17 cellular contexts compared by ENCODE assay signal in genomic region chr21:43936186-43936967, GRCh38.
A peak's percentile ranks its signal among the peaks of the same experiment; 100 is the strongest.
DNase-seq lines count a peak whose midpoint lies in the region; ATAC-seq and TF ChIP-seq lines count a peak whose summit lies in the region.
"Had no signal": no experiment of that assay in that cellular context is flagged by ENCODE, and none has a peak within 500 bp of the region (broad histone marks: within the 10 kb centered on the region; RNA-seq: fewer than 3 reads in every experiment).

No MANE protein-coding gene starts in this region.

- DNase-seq in AG08395 (ENCODE audit: low spot score) (peak; percentile 31), fibroblast of peridontal ligament (ENCODE audit: extremely low read depth) (peak; percentile 41), psoas muscle (peak; percentile 26 to 66), erythroblast (lab: John Stamatoyannopoulos, UW) (no peak), SIG-M5 treated with dmso at 0.1 percent for 504 hours (lab: John Stamatoyannopoulos, UW; ENCODE audit: unreplicated experiment) (no peak), colonic mucosa (no peak)
- DNase-seq: activated CD8-positive, alpha-beta memory T cell treated with anti-CD3 and anti-CD28 coated beads, Interleukin-2, amount 50 U/mL, for 48 hours; activated naive CD8-positive, alpha-beta T cell treated with anti-CD3 and anti-CD28 coated beads for 36 hours; foreskin keratinocyte; kidney; naive thymus-derived CD8-positive, alpha-beta T cell; NCI-H226; small intestine had no signal

- H3K36me3 ChIP-seq in OCI-LY1 (ENCODE audit: insufficient read depth, low read length) (peaks cover 7% of the 10 kb centered on the region; the same call in 1 of the 2 replicates), psoas muscle (ENCODE audit: insufficient read depth in 1 of 2, low read depth in 1 of 2) (no peaks in the 10 kb centered on the region), colonic mucosa (no peaks in the 10 kb centered on the region)

- ATAC-seq in psoas muscle = peak; percentile 11 to 46 (median 24)
- ATAC-seq in GM21576 (IDR thresholded peaks at IDR 0.05; ENCODE audit: unreplicated experiment) = no peak
- ATAC-seq: foreskin keratinocyte; naive thymus-derived CD8-positive, alpha-beta T cell; WTC11 had no signal

- 33 to 53% (median 38%) methylated on average over 25 of the region's 25 CpGs for WGBS in psoas muscle, 3 donors

- H3K27ac ChIP-seq in OCI-LY1 (ENCODE audit: low read depth, low read length, poor library complexity, severe bottlenecking) = peak overlapping the region; percentile 58
- H3K27ac ChIP-seq in psoas muscle = peak overlapping the region; percentile 70
- H3K27ac ChIP-seq in colonic mucosa = no peak overlapping the region
- H3K27ac ChIP-seq: foreskin keratinocyte had no signal

- H3F3A ChIP-seq in OCI-LY1 (ENCODE audit: insufficient read depth, low read length) = no peaks in the 10 kb centered on the region

- no peaks in the 10 kb centered on the region for H4K20me1 ChIP-seq in OCI-LY1 (ENCODE audit: insufficient read depth, low read length)

- no peaks in the 10 kb centered on the region for H3K9me2 ChIP-seq in OCI-LY1 (ENCODE audit: low read depth, low read length)

- no peaks in the 10 kb centered on the region for H3K27me3 ChIP-seq in OCI-LY1 (ENCODE audit: insufficient read depth, low read length)
- no peaks in the 10 kb centered on the region for H3K27me3 ChIP-seq in psoas muscle (ENCODE audit: insufficient read depth in 3 of 3, low read length in 2 of 3)
- no peaks in the 10 kb centered on the region for H3K27me3 ChIP-seq in colonic mucosa
- H3K27me3 ChIP-seq: foreskin keratinocyte, tibial nerve had no signal

- no peak for TF ChIP-seq CTCF in OCI-LY1 (IDR thresholded peaks at IDR 0.05; ENCODE audit: low read length)
- no peak for TF ChIP-seq CTCF in psoas muscle (IDR thresholded peaks at IDR 0.05)
- TF ChIP-seq CTCF in colonic mucosa (IDR thresholded peaks at IDR 0.05) = no peak

- TF ChIP-seq POLR2A in erythroblast (IDR thresholded peaks at IDR 0.05; ENCODE audit: low read length) = no peak

- H3K4me1 ChIP-seq in OCI-LY1 (ENCODE audit: insufficient read depth, low read length, severe bottlenecking) (peaks cover 17% of the 10 kb centered on the region), psoas muscle (peaks cover 46% of the 10 kb centered on the region), colonic mucosa (no peaks in the 10 kb centered on the region)
- H3K4me1 ChIP-seq: foreskin keratinocyte had no signal

- no peaks in the 10 kb centered on the region for H3K79me2 ChIP-seq in OCI-LY1 (ENCODE audit: insufficient read depth, low read length)

- H2AFZ ChIP-seq in OCI-LY1 (ENCODE audit: low read length) = no peak overlapping the region

- H3K9ac ChIP-seq in OCI-LY1 (ENCODE audit: low read length) (no peak overlapping the region), colonic mucosa (ENCODE audit: low read depth in 2 of 2, low read length in 2 of 2) (no peak overlapping the region)

- H3K4me3 ChIP-seq in OCI-LY1 (ENCODE audit: low read depth, low read length, poor library complexity, severe bottlenecking) (no peak overlapping the region), psoas muscle (peak overlapping the region; percentile 8), colonic mucosa (no peak overlapping the region)
- H3K4me3 ChIP-seq: tibial nerve had no signal

- intact Hi-C loops in psoas muscle (cut with DNase I) = loop anchor here in 1 of 2 donors (5.0 kb wide), 2 partner anchors 74 to 124 kb away; no protein-coding TSS in a partner anchor
- intact Hi-C loops in colonic mucosa (cut with DNase I) = loop anchor here (5.0 kb wide), 1 partner anchor 129 kb away; no protein-coding TSS in a partner anchor

- no peaks in the 10 kb centered on the region for H3K9me3 ChIP-seq in OCI-LY1 (ENCODE audit: low read length)
- H3K9me3 ChIP-seq in psoas muscle = no peaks in the 10 kb centered on the region
- no peaks in the 10 kb centered on the region for H3K9me3 ChIP-seq in colonic mucosa
- H3K9me3 ChIP-seq: tibial nerve had no signal

- no peak overlapping the region for H3K4me2 ChIP-seq in OCI-LY1 (ENCODE audit: low read length)

Comparison
In these comparisons a context has a peak if more than half of its experiments do, and no peak if none do; other contexts are left out.
1. DNase-seq: peak in AG08395 (single experiment), fibroblast of peridontal ligament (single experiment) and psoas muscle (2 of 2); none in erythroblast (0 of 2), SIG-M5 treated with dmso at 0.1 percent for 504 hours (single experiment) and colonic mucosa (single experiment).